15 cellular contexts compared by ENCODE assay signal in genomic region chr16:4345439-4346204, GRCh38. TPM values are rescaled to one million over a fixed set of nuclear protein-coding genes. Genes with fewer than 3 reads are reported as not detected.
DNase-seq lines count a peak whose midpoint lies in the region; ATAC-seq and TF ChIP-seq lines count a peak whose summit lies in the region.
"Had no signal": no experiment of that assay in that cellular context is flagged by ENCODE, and none has a peak within 500 bp of the region (broad histone marks: within the 10 kb centered on the region; RNA-seq: fewer than 3 reads in every experiment).

No MANE protein-coding gene starts in this region.

- no peak overlapping the region for H3K4me3 ChIP-seq in CD8-positive, alpha-beta T cell (ENCODE audit: low read depth, low read length)
- peak overlapping the region; percentile 19 for H3K4me3 ChIP-seq in NB4 (ENCODE audit: low read depth, low read length)
- H3K4me3 ChIP-seq: suprapubic skin had no signal

- H3K4me1 ChIP-seq in CD8-positive, alpha-beta T cell (ENCODE audit: insufficient read depth, low read length): peaks cover 15% of the 10 kb centered on the region

- no peak overlapping the region for H3K4me3 Mint-ChIP-seq in CD8-positive, alpha-beta T cell
- H3K4me3 Mint-ChIP-seq in activated naive CD8-positive, alpha-beta T cell treated with anti-CD3 and anti-CD28 coated beads, Interleukin-2, amount 50 U/mL, for 24 hours: no peak overlapping the region
- H3K4me3 Mint-ChIP-seq in naive thymus-derived CD8-positive, alpha-beta T cell: peak overlapping the region in 2 of 10 donors; percentile 4 to 36
- no peak overlapping the region for H3K4me3 Mint-ChIP-seq in Calu3 (ENCODE audit: low read depth, unreplicated experiment)
- H3K4me3 Mint-ChIP-seq: activated naive CD4-positive, alpha-beta T cell treated with anti-CD3 and anti-CD28 coated beads, Interleukin-2, amount 50 U/mL, for 24 hours; nephron had no signal

- H3K9me3 Mint-ChIP-seq in CD8-positive, alpha-beta T cell: no peaks in the 10 kb centered on the region
- no peaks in the 10 kb centered on the region for H3K9me3 Mint-ChIP-seq in activated naive CD8-positive, alpha-beta T cell treated with anti-CD3 and anti-CD28 coated beads, Interleukin-2, amount 50 U/mL, for 24 hours
- no peaks in the 10 kb centered on the region for H3K9me3 Mint-ChIP-seq in naive thymus-derived CD8-positive, alpha-beta T cell
- no peaks in the 10 kb centered on the region for H3K9me3 Mint-ChIP-seq in Calu3 (ENCODE audit: low read depth, unreplicated experiment)
- H3K9me3 Mint-ChIP-seq: activated naive CD4-positive, alpha-beta T cell treated with anti-CD3 and anti-CD28 coated beads, Interleukin-2, amount 50 U/mL, for 24 hours; nephron had no signal

- TF ChIP-seq CTCF in CD8-positive, alpha-beta T cell (IDR thresholded peaks at IDR 0.05): no peak
- no peak for TF ChIP-seq CTCF in NB4 (IDR thresholded peaks at IDR 0.05; ENCODE audit: low read depth, low read length)
- no peak for TF ChIP-seq CTCF in Calu3 (IDR thresholded peaks at IDR 0.05; ENCODE audit: unreplicated experiment)

- TF ChIP-seq POLR2A in NB4 (IDR thresholded peaks at IDR 0.05; ENCODE audit: extremely low read depth, insufficient read length): no peak

- no peaks in the 10 kb centered on the region for H3K27me3 Mint-ChIP-seq in CD8-positive, alpha-beta T cell (ENCODE audit: low read depth)
- no peaks in the 10 kb centered on the region for H3K27me3 Mint-ChIP-seq in activated naive CD8-positive, alpha-beta T cell treated with anti-CD3 and anti-CD28 coated beads, Interleukin-2, amount 50 U/mL, for 24 hours
- no peaks in the 10 kb centered on the region for H3K27me3 Mint-ChIP-seq in naive thymus-derived CD8-positive, alpha-beta T cell
- H3K27me3 Mint-ChIP-seq in Calu3 (ENCODE audit: unreplicated experiment): no peaks in the 10 kb centered on the region
- H3K27me3 Mint-ChIP-seq: activated naive CD4-positive, alpha-beta T cell treated with anti-CD3 and anti-CD28 coated beads, Interleukin-2, amount 50 U/mL, for 24 hours had no signal

- H3K27ac Mint-ChIP-seq in CD8-positive, alpha-beta T cell: peak overlapping the region; percentile 77
- peak overlapping the region; percentile 22 for H3K27ac Mint-ChIP-seq in activated naive CD8-positive, alpha-beta T cell treated with anti-CD3 and anti-CD28 coated beads, Interleukin-2, amount 50 U/mL, for 24 hours
- peak overlapping the region in 9 of 10 donors; percentile 19 to 82 (median 72) for H3K27ac Mint-ChIP-seq in naive thymus-derived CD8-positive, alpha-beta T cell
- H3K27ac Mint-ChIP-seq in Calu3 (ENCODE audit: unreplicated experiment): no peak overlapping the region

- CTCF ChIA-PET in CD8-positive, alpha-beta T cell (lab: Charles Lee): interaction anchor here (0.6 to 1.9 kb wide), 6 partner anchors 14 to 233 kb away, joined by 3 to 9 read pairs (median 4); no protein-coding TSS in a partner anchor
- CTCF ChIA-PET in Calu3 (lab: Charles Lee): interaction anchor here (0.5 to 0.6 kb wide), 2 partner anchors 48 to 125 kb away, joined by 3 read pairs; no protein-coding TSS in a partner anchor

- POLR2A ChIA-PET in CD8-positive, alpha-beta T cell (lab: Charles Lee): no interaction called here
- POLR2A ChIA-PET in naive thymus-derived CD8-positive, alpha-beta T cell (lab: Charles Lee): interaction anchor here (1.2 kb wide), 1 partner anchor 34 kb away, joined by 3 read pairs; no protein-coding TSS in a partner anchor

- H3K27ac ChIP-seq in CD8-positive, alpha-beta T cell (ENCODE audit: low read depth, low read length): no peak overlapping the region

- no peaks in the 10 kb centered on the region for H3K9me3 ChIP-seq in CD8-positive, alpha-beta T cell (ENCODE audit: low read length)
- H3K9me3 ChIP-seq: suprapubic skin had no signal

- H3K36me3 Mint-ChIP-seq in CD8-positive, alpha-beta T cell: peaks cover 15% of the 10 kb centered on the region
- H3K36me3 Mint-ChIP-seq in activated naive CD8-positive, alpha-beta T cell treated with anti-CD3 and anti-CD28 coated beads, Interleukin-2, amount 50 U/mL, for 24 hours (ENCODE audit: low read depth): peaks cover 5% of the 10 kb centered on the region
- peaks cover 0 to 6% (median 0%) of the 10 kb centered on the region in 3 donors for H3K36me3 Mint-ChIP-seq in naive thymus-derived CD8-positive, alpha-beta T cell
- H3K36me3 Mint-ChIP-seq in Calu3 (ENCODE audit: insufficient read depth, unreplicated experiment): peaks cover 51% of the 10 kb centered on the region
- H3K36me3 Mint-ChIP-seq: activated naive CD4-positive, alpha-beta T cell treated with anti-CD3 and anti-CD28 coated beads, Interleukin-2, amount 50 U/mL, for 24 hours had no signal

- no peak for ATAC-seq in CD8-positive, alpha-beta T cell
- ATAC-seq in activated naive CD8-positive, alpha-beta T cell treated with anti-CD3 and anti-CD28 coated beads, Interleukin-2, amount 50 U/mL, for 24 hours: no peak
- no peak for ATAC-seq in naive thymus-derived CD8-positive, alpha-beta T cell
- ATAC-seq in GM18858 (IDR thresholded peaks at IDR 0.05; ENCODE audit: unreplicated experiment) (no peak), GM19324 (IDR thresholded peaks at IDR 0.05; ENCODE audit: low FRiP score, unreplicated experiment) (no peak)
- ATAC-seq: activated CD4-positive, CD25-positive, alpha-beta regulatory T cell treated with anti-CD3 and anti-CD28 coated beads, Interleukin-2, amount 50 U/mL, for 24 hours had no signal

- no peaks in the 10 kb centered on the region for H3K27me3 ChIP-seq in CD8-positive, alpha-beta T cell (ENCODE audit: insufficient read depth, low read length)
- H3K27me3 ChIP-seq: suprapubic skin had no signal

- DNase-seq in CD8-positive, alpha-beta T cell: peak in 1 of 7 experiments; percentile 12
- DNase-seq in NB4 (ENCODE audit: low read depth) (peak; percentile 85), putamen (ENCODE audit: low spot score) (no peak), Calu3 (no peak)
- DNase-seq in activated naive CD8-positive, alpha-beta T cell treated with anti-CD3 and anti-CD28 coated beads, Interleukin-2, amount 50 U/mL, for 24 hours: no peak
- no peak for DNase-seq in naive thymus-derived CD8-positive, alpha-beta T cell
- DNase-seq: DMS 273 treated with DMSO at 0.1 percent for 48 hours; effector CD4-positive, alpha-beta T cell; OCI-M1 had no signal

- H3K36me3 ChIP-seq in CD8-positive, alpha-beta T cell (ENCODE audit: insufficient read depth, low read length): peaks cover 6% of the 10 kb centered on the region

- H3K4me1 Mint-ChIP-seq in CD8-positive, alpha-beta T cell (ENCODE audit: low read depth): peaks cover 53% of the 10 kb centered on the region
- peaks cover 18% of the 10 kb centered on the region for H3K4me1 Mint-ChIP-seq in activated naive CD8-positive, alpha-beta T cell treated with anti-CD3 and anti-CD28 coated beads, Interleukin-2, amount 50 U/mL, for 24 hours
- H3K4me1 Mint-ChIP-seq in naive thymus-derived CD8-positive, alpha-beta T cell: peaks cover 11 to 59% (median 31%) of the 10 kb centered on the region in 4 donors
- H3K4me1 Mint-ChIP-seq in Calu3 (ENCODE audit: low read depth, unreplicated experiment): peaks cover 10% of the 10 kb centered on the region

- no TSS peak for BruUV-seq in Calu3 (replicated peaks; lab: Mats Ljungman, UMichigan)

- intact Hi-C loops in CD8-positive, alpha-beta T cell (cut with DNase I, micrococcal nuclease): no loop called here
- intact Hi-C loops in Calu3 (cut with micrococcal nuclease; ENCODE audit: unreplicated experiment): no loop called here

RNA-seq across cellular contexts. Expression of gene PAM16, which starts 5.5 kb away (rescaled TPM):
- total RNA-seq in CD8-positive, alpha-beta T cell: 10 to 100 TPM; 30.9 to 31.4 TPM
- 10 to 100 TPM; 40.9 to 46.1 TPM for total RNA-seq in naive thymus-derived CD8-positive, alpha-beta T cell
- polyA plus RNA-seq in naive thymus-derived CD8-positive, alpha-beta T cell: 10 to 100 TPM; 33.6 to 44.4 (median 39.3) TPM
- total RNA-seq in Calu3 (2022): 72.7 and 85.3 TPM in 2 replicates

RNA-seq across cellular contexts. Expression of gene VASN, which starts 26.0 kb away (rescaled TPM):
- total RNA-seq in CD8-positive, alpha-beta T cell: under 1 TPM; 0.57 to 0.83 TPM
- total RNA-seq in naive thymus-derived CD8-positive, alpha-beta T cell: under 1 TPM; 0.30 to 0.34 TPM
- under 1 TPM in 1 of 3 donors, not detected in 2; 0.12 TPM for polyA plus RNA-seq in naive thymus-derived CD8-positive, alpha-beta T cell
- total RNA-seq in Calu3 (2022): 18.1 and 22.4 TPM in 2 replicates

RNA-seq across cellular contexts. Expression of gene GLIS2, which starts 29.8 kb away (rescaled TPM):
- total RNA-seq in CD8-positive, alpha-beta T cell: not detected
- total RNA-seq in naive thymus-derived CD8-positive, alpha-beta T cell: under 1 TPM in 1 of 2 experiments, not detected in 1; 0.10 TPM
- not detected for polyA plus RNA-seq in naive thymus-derived CD8-positive, alpha-beta T cell
- 22.1 and 24.5 TPM in 2 replicates for total RNA-seq in Calu3 (2022)

Comparison
In these comparisons a context has a peak if more than half of its experiments do, and no peak if none do; other contexts are left out.
1. RNA of gene VASN, which starts 26.0 kb away (total RNA-seq): 18.1 to 22.4 TPM in Calu3; 0.57 to 0.83 TPM in CD8-positive, alpha-beta T cell and 0.30 to 0.34 TPM in naive thymus-derived CD8-positive, alpha-beta T cell; every median in the first group is over 10 times any median in the second.
2. RNA of gene GLIS2, which starts 29.8 kb away (total RNA-seq): 22.1 to 24.5 TPM in Calu3; 0.10 TPM in naive thymus-derived CD8-positive, alpha-beta T cell and not detected in CD8-positive, alpha-beta T cell; every median in the first group is over 10 times any median in the second.